11 cellular contexts compared by ENCODE assay signal in the genomic region with DNA sequence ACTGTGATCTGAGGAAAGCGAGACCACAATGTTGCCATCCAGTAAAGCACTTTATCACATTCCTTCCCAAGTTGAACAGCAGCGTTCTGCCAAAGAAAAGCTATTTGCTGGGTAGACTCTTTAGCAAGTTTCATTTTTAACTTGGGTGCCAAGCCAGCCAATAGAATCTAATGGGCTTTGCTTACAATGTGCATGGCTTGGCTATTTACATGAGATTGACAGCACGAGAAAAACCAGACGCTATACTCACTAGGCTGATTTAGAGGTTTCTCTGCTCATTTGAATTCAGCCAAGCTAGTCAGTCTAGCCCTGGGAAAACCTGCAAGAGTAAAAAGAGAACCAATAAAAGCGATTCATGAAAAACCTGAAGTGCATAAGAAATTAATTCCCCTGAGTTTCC.
A peak's percentile ranks its signal among the peaks of the same experiment; 100 is the strongest.
DNase-seq lines count a peak whose midpoint lies in the region; ATAC-seq and TF ChIP-seq lines count a peak whose summit lies in the region.
"Had no signal": no experiment of that assay in that cellular context is flagged by ENCODE, and none has a peak within 500 bp of the region (broad histone marks: within the 10 kb centered on the region; RNA-seq: fewer than 3 reads in every experiment).

No MANE protein-coding gene starts in this region.

- 55 to 65% methylated on average over 5 of the region's 5 CpGs for WGBS in testis, 2 donors

- H3K27ac ChIP-seq in testis = peak overlapping the region; percentile 21 to 58
- H3K27ac ChIP-seq: right lobe of liver had no signal

- H3K9me3 ChIP-seq in testis = no peaks in the 10 kb centered on the region
- H3K9me3 ChIP-seq: right lobe of liver had no signal

- no peaks in the 10 kb centered on the region for H3K36me3 Mint-ChIP-seq in chondrocyte (ENCODE audit: low read depth)
- no peaks in the 10 kb centered on the region for H3K36me3 Mint-ChIP-seq in activated naive CD4-positive, alpha-beta T cell treated with anti-CD3 and anti-CD28 coated beads for 36 hours (ENCODE audit: low read depth)
- H3K36me3 Mint-ChIP-seq: activated naive CD4-positive, alpha-beta T cell treated with anti-CD3 and anti-CD28 coated beads, Interleukin-2, amount 50 U/mL, for 24 hours had no signal

- CTCF ChIA-PET in activated naive CD4-positive, alpha-beta T cell treated with anti-CD3 and anti-CD28 coated beads for 36 hours (lab: Charles Lee) = no interaction called here

- H3K4me3 ChIP-seq in testis (no peak overlapping the region), H7 (ENCODE audit: insufficient read depth, low read depth, low read length) (no peak overlapping the region)
- H3K4me3 ChIP-seq: right lobe of liver had no signal

- peaks cover 18% of the 10 kb centered on the region for H3K4me1 Mint-ChIP-seq in chondrocyte (ENCODE audit: low read depth)
- H3K4me1 Mint-ChIP-seq in activated naive CD4-positive, alpha-beta T cell treated with anti-CD3 and anti-CD28 coated beads for 36 hours (ENCODE audit: low read depth) = no peaks in the 10 kb centered on the region
- H3K4me1 Mint-ChIP-seq: activated naive CD4-positive, alpha-beta T cell treated with anti-CD3 and anti-CD28 coated beads, Interleukin-2, amount 50 U/mL, for 24 hours had no signal

- H3K36me3 ChIP-seq in testis (ENCODE audit: low read depth, missing control alignments) (no peaks in the 10 kb centered on the region), H7 (replicated peaks; ENCODE audit: control insufficient read depth, insufficient read depth, low read length) (no peaks in the 10 kb centered on the region)
- H3K36me3 ChIP-seq: right lobe of liver had no signal

- H3K9me3 Mint-ChIP-seq in chondrocyte (ENCODE audit: low read depth) = peaks cover 2% of the 10 kb centered on the region
- no peaks in the 10 kb centered on the region for H3K9me3 Mint-ChIP-seq in activated naive CD4-positive, alpha-beta T cell treated with anti-CD3 and anti-CD28 coated beads for 36 hours
- H3K9me3 Mint-ChIP-seq: activated naive CD4-positive, alpha-beta T cell treated with anti-CD3 and anti-CD28 coated beads, Interleukin-2, amount 50 U/mL, for 24 hours had no signal

- TF ChIP-seq CTCF in chondrocyte (IDR thresholded peaks at IDR 0.05) = no peak
- TF ChIP-seq CTCF in testis (IDR thresholded peaks at IDR 0.05) = no peak

- no peak for DNase-seq in chondrocyte (ENCODE audit: low spot score)
- peak; percentile 12 for DNase-seq in left kidney (ENCODE audit: low read depth, low spot score)
- no peak for DNase-seq in testis
- DNase-seq in A172 (ENCODE audit: low spot score) = no peak
- no peak for DNase-seq in H7
- no peak for DNase-seq in RPMI8226
- no peak for DNase-seq in activated naive CD4-positive, alpha-beta T cell treated with anti-CD3 and anti-CD28 coated beads for 36 hours
- DNase-seq: dermis blood vessel endothelial cell, right lobe of liver had no signal

- H3K27ac Mint-ChIP-seq in chondrocyte (ENCODE audit: unreplicated experiment) = peak overlapping the region; percentile 15
- no peak overlapping the region for H3K27ac Mint-ChIP-seq in activated naive CD4-positive, alpha-beta T cell treated with anti-CD3 and anti-CD28 coated beads for 36 hours
- H3K27ac Mint-ChIP-seq: activated naive CD4-positive, alpha-beta T cell treated with anti-CD3 and anti-CD28 coated beads, Interleukin-2, amount 50 U/mL, for 24 hours had no signal

- no peak overlapping the region for H3K4me3 Mint-ChIP-seq in chondrocyte (ENCODE audit: unreplicated experiment)
- no peak overlapping the region for H3K4me3 Mint-ChIP-seq in activated naive CD4-positive, alpha-beta T cell treated with anti-CD3 and anti-CD28 coated beads for 36 hours
- H3K4me3 Mint-ChIP-seq: activated naive CD4-positive, alpha-beta T cell treated with anti-CD3 and anti-CD28 coated beads, Interleukin-2, amount 50 U/mL, for 24 hours had no signal

- H3K27me3 ChIP-seq in testis (no peaks in the 10 kb centered on the region), H7 (ENCODE audit: control insufficient read depth, insufficient read depth, low read length) (no peaks in the 10 kb centered on the region)
- H3K27me3 ChIP-seq: right lobe of liver had no signal

- peaks cover 12% of the 10 kb centered on the region for H3K4me1 ChIP-seq in testis
- H3K4me1 ChIP-seq: right lobe of liver had no signal

- no peaks in the 10 kb centered on the region for H3K27me3 Mint-ChIP-seq in chondrocyte (ENCODE audit: low read depth)
- H3K27me3 Mint-ChIP-seq in activated naive CD4-positive, alpha-beta T cell treated with anti-CD3 and anti-CD28 coated beads for 36 hours (ENCODE audit: low read depth) = peaks cover 3% of the 10 kb centered on the region
- H3K27me3 Mint-ChIP-seq: activated naive CD4-positive, alpha-beta T cell treated with anti-CD3 and anti-CD28 coated beads, Interleukin-2, amount 50 U/mL, for 24 hours had no signal

- ATAC-seq in HG03103 (IDR thresholded peaks at IDR 0.05; ENCODE audit: low read depth, unreplicated experiment) = peak; percentile 47

- TF ChIP-seq POLR2A in testis (IDR thresholded peaks at IDR 0.05) = no peak

- intact Hi-C loops in testis (cut with DNase I; ENCODE audit: low total_unique reads) = no loop called here
- intact Hi-C loops in activated naive CD4-positive, alpha-beta T cell treated with anti-CD3 and anti-CD28 coated beads for 36 hours (cut with micrococcal nuclease) = no loop called here
